Comparison of ENCODE assay signal across 8 cellular contexts in genomic region chr6:149211046-149211571, GRCh38.
DNase-seq lines count a peak whose midpoint lies in the region; ATAC-seq, FAIRE-seq and TF ChIP-seq lines count a peak whose summit lies in the region.

No MANE protein-coding gene starts in this region.

- H3K36me3 Mint-ChIP-seq in neural progenitor cell: no peaks in the 10 kb centered on the region

- TF ChIP-seq EP300 in H1 (IDR thresholded peaks at IDR 0.05; ENCODE audit: borderline replicate concordance in 1 of 2, low read depth in 2 of 2, low read length in 2 of 2): no peak

- POLR2A ChIA-PET in H1 (lab: Charles Lee; ENCODE audit: partially characterized antibody): no interaction called here

- no peak for FAIRE-seq in H1 (lab: Jason Lieb, UNC)

- 89% methylated on average over 6 of the region's 6 CpGs; no CpG with 5 or more reads in 1 of the 2 experiments for WGBS in H1 (ENCODE audit: extremely low coverage in 1 of 2, insufficient coverage in 1 of 2, insufficient read length in 1 of 2, insufficient replicate concordance in 2 of 2, low coverage in 1 of 2, low lambda C conversion rate in 2 of 2, missing lambda C conversion rate in 1 of 2), 2 experiments

- no peaks in the 10 kb centered on the region for H3K4me1 ChIP-seq in H1 (replicated peaks in 1 of 4; ENCODE audit: control insufficient read depth in 3 of 4, insufficient read depth in 4 of 4, low read length in 3 of 4)
- H3K4me1 ChIP-seq in right atrium auricular region: no peaks in the 10 kb centered on the region
- H3K4me1 ChIP-seq in neural progenitor cell: no peaks in the 10 kb centered on the region

- H3K79me2 ChIP-seq in H1 (ENCODE audit: control insufficient read depth in 1 of 2, insufficient read depth in 2 of 2, low read length in 2 of 2) (no peaks in the 10 kb centered on the region), neural progenitor cell (ENCODE audit: low read depth) (no peaks in the 10 kb centered on the region)

- no peak for TF ChIP-seq RAD21 in H1 (IDR thresholded peaks at IDR 0.05 in 1 of 2, conservative IDR thresholded peaks at IDR 0.05 in 1 of 2; ENCODE audit: low read depth in 2 of 2, low read length in 2 of 2)

- no peak overlapping the region for H3K14ac ChIP-seq in H1 (ENCODE audit: insufficient read length)

- no peak for TF ChIP-seq POLR2A in H1 (IDR thresholded peaks at IDR 0.05; ENCODE audit: control extremely low read depth in 1 of 2, low read depth in 2 of 2, low read length in 2 of 2)

- H2AK5ac ChIP-seq in H1 (ENCODE audit: low read depth, low read length): no peak overlapping the region

- H3K4me3 Mint-ChIP-seq in neural progenitor cell: no peak overlapping the region

- H3K36me3 ChIP-seq in H1 (ENCODE audit: control insufficient read depth in 2 of 4, insufficient read depth in 4 of 4, low read length in 3 of 4) (no peaks in the 10 kb centered on the region), right atrium auricular region (no peaks in the 10 kb centered on the region), neural progenitor cell (no peaks in the 10 kb centered on the region)

- H4K20me1 ChIP-seq in H1 (replicated peaks in 1 of 2; ENCODE audit: control insufficient read depth in 1 of 2, insufficient read depth in 2 of 2, low read length in 2 of 2) (no peaks in the 10 kb centered on the region), neural progenitor cell (ENCODE audit: low read depth) (no peaks in the 10 kb centered on the region)

- no peak overlapping the region for H3K18ac ChIP-seq in H1 (ENCODE audit: extremely low read depth, low read length)

- DNase-seq in HCEC 1CT (peak; percentile 54), NOMO-1 treated with DMSO at 0.1 percent for 48 hours (lab: John Stamatoyannopoulos, UW; ENCODE audit: unreplicated experiment) (peak; percentile 82), H1 (ENCODE audit: low read depth in 1 of 2, low spot score in 2 of 2) (no peak), pons (ENCODE audit: low spot score) (no peak), NCI-H1417 treated with DMSO at 0.1 percent for 48 hours (lab: John Stamatoyannopoulos, UW) (no peak), right atrium auricular region (ENCODE audit: low spot score) (no peak), neural progenitor cell (ENCODE audit: low spot score) (no peak)

- no peak overlapping the region for H2BK20ac ChIP-seq in H1 (ENCODE audit: low read length)

- H3K4ac ChIP-seq in H1 (replicated peaks; ENCODE audit: insufficient read length, low read depth, low read length): no peak overlapping the region

- H3K9ac ChIP-seq in H1 (replicated peaks in 1 of 4; ENCODE audit: extremely low read depth in 1 of 4, low read depth in 3 of 4, low read length in 3 of 4): no peak overlapping the region
- H3K9ac ChIP-seq in neural progenitor cell: no peak overlapping the region

- H2AFZ ChIP-seq in H1 (ENCODE audit: low read length): no peak overlapping the region
- H2AFZ ChIP-seq in neural progenitor cell (replicated peaks): no peak overlapping the region

- H3K23ac ChIP-seq in H1 (ENCODE audit: insufficient read length): no peak overlapping the region

- H4K91ac ChIP-seq in H1 (replicated peaks; ENCODE audit: insufficient read length, low read length): no peak overlapping the region

- ATAC-seq in GM18517 (IDR thresholded peaks at IDR 0.05; ENCODE audit: unreplicated experiment): peak; percentile 75

- H3K79me1 ChIP-seq in H1 (ENCODE audit: low read depth, low read length): no peaks in the 10 kb centered on the region

- no peak overlapping the region for H3K27ac Mint-ChIP-seq in neural progenitor cell

- H3K27me3 ChIP-seq in H1 (replicated peaks in 1 of 4; ENCODE audit: control insufficient read depth in 3 of 4, extremely low read depth in 1 of 4, insufficient read depth in 3 of 4, low read length in 3 of 4): no peaks in the 10 kb centered on the region
- H3K27me3 ChIP-seq in right atrium auricular region: no peaks in the 10 kb centered on the region
- no peaks in the 10 kb centered on the region for H3K27me3 ChIP-seq in neural progenitor cell

- no peak overlapping the region for H3K56ac ChIP-seq in H1 (replicated peaks; ENCODE audit: insufficient read length, low read depth, low read length)

- H3K27ac ChIP-seq in H1 (ENCODE audit: low read depth, low read length) (no peak overlapping the region), right atrium auricular region (no peak overlapping the region), neural progenitor cell (no peak overlapping the region)

- no peak overlapping the region for H2BK15ac ChIP-seq in H1 (ENCODE audit: low read length)

- peaks cover 3% of the 10 kb centered on the region for H3K4me1 Mint-ChIP-seq in neural progenitor cell

- no peak overlapping the region for H2BK5ac ChIP-seq in H1 (ENCODE audit: low read depth, low read length)

- no peak overlapping the region for H4K5ac ChIP-seq in H1 (ENCODE audit: insufficient read length, low read depth, low read length)

- H3K4me2 ChIP-seq in H1 (ENCODE audit: insufficient read depth in 1 of 2, low read depth in 2 of 2, low read length in 2 of 2): no peak overlapping the region
- no peak overlapping the region for H3K4me2 ChIP-seq in neural progenitor cell

- no peaks in the 10 kb centered on the region for H3F3A ChIP-seq in neural progenitor cell (ENCODE audit: low read depth)

- no peaks in the 10 kb centered on the region for H3K9me3 ChIP-seq in H1 (ENCODE audit: insufficient read depth in 2 of 2, low read depth in 1 of 2, low read length in 1 of 2)
- H3K9me3 ChIP-seq in right atrium auricular region: no peaks in the 10 kb centered on the region
- H3K9me3 ChIP-seq in neural progenitor cell (ENCODE audit: low read depth): no peaks in the 10 kb centered on the region

- H3K4me3 ChIP-seq in H1 (ENCODE audit: extremely low read depth in 1 of 4, insufficient read depth in 2 of 4, low read depth in 3 of 4, low read length in 4 of 4): no peak overlapping the region
- no peak overlapping the region for H3K4me3 ChIP-seq in right atrium auricular region
- H3K4me3 ChIP-seq in neural progenitor cell: no peak overlapping the region

- H2BK120ac ChIP-seq in H1 (replicated peaks; ENCODE audit: low read depth, low read length): no peak overlapping the region

- H3K27me3 Mint-ChIP-seq in neural progenitor cell (ENCODE audit: insufficient read depth, low read depth): peaks cover 7% of the 10 kb centered on the region

- no peak overlapping the region for H4K8ac ChIP-seq in H1 (ENCODE audit: extremely low read depth, insufficient read depth, low read length)

- no peak overlapping the region for H2BK12ac ChIP-seq in H1 (ENCODE audit: low read depth, low read length)

- CTCF ChIA-PET in H1 (lab: Charles Lee; ENCODE audit: partially characterized antibody): interaction anchor here (0.7 to 0.9 kb wide), 2 partner anchors 10 to 35 kb away, joined by 3 read pairs; no protein-coding TSS in a partner anchor

- no peaks in the 10 kb centered on the region for H3K9me3 Mint-ChIP-seq in neural progenitor cell

- no peak for TF ChIP-seq CTCF in H1 (IDR thresholded peaks at IDR 0.05; ENCODE audit: control extremely low read depth in 1 of 3, insufficient read depth in 1 of 3, low read depth in 1 of 3, low read length in 3 of 3)
- no peak for TF ChIP-seq CTCF in right atrium auricular region (IDR thresholded peaks at IDR 0.05)
- no peak for TF ChIP-seq CTCF in neural progenitor cell (IDR thresholded peaks at IDR 0.05)

- H3K23me2 ChIP-seq in H1 (ENCODE audit: low read depth, low read length): no peaks in the 10 kb centered on the region

TF ChIP-seq in H1, 55 proteins besides CTCF, POLR2A, EP300 and RAD21:
- TF ChIP-seq SRF (IDR thresholded peaks at IDR 0.05; ENCODE audit: low read depth, low read length): peak; percentile 36; the same call in 1 of the 2 replicates
- no peak for TF ChIP-seq TCF12 (IDR thresholded peaks at IDR 0.05; ENCODE audit: low read depth, low read length)
TF ChIP-seq in H1: peak in this region for 1.

Comparison
In these comparisons a context has a peak if more than half of its experiments do, and no peak if none do; other contexts are left out.
1. DNase-seq: peak in HCEC 1CT (single experiment) and NOMO-1 treated with DMSO at 0.1 percent for 48 hours (single experiment); none in H1 (0 of 2), pons (single experiment), NCI-H1417 treated with DMSO at 0.1 percent for 48 hours (single experiment), right atrium auricular region (single experiment) and neural progenitor cell (single experiment).